29 cellular contexts compared by ENCODE assay signal in genomic region chr12:52333321-52333720, GRCh38. TPM values are rescaled to one million over a fixed set of nuclear protein-coding genes. Genes with fewer than 3 reads are reported as not detected.
"Had no signal": no experiment of that assay in that cellular context is flagged by ENCODE, and none has a peak within 500 bp of the region (broad histone marks: within the 10 kb centered on the region; RNA-seq: fewer than 3 reads in every experiment).

No MANE protein-coding gene starts in this region.

- ATAC-seq: left colon; left ventricle myocardium superior; pancreas; psoas muscle; right lobe of liver; stimulated activated naive B cell treated with anti-CD40 and anti-IgM and Interleukin-4, amounts not matched to agents 10 μg/mL and 1 μg/mL and 100 μg/mL, for 72 hours; stimulated activated naive CD8-positive, alpha-beta T cell treated with anti-CD3 and anti-CD28 coated beads, Interleukin-15, amount 100 ng/mL, for 72 hours had no signal

- H3K4me3 ChIP-seq: coronary artery, hepatocyte, lung, pancreas, psoas muscle, right lobe of liver, spleen, testis, tibial nerve had no signal

- H2AFZ ChIP-seq: hepatocyte had no signal

- H3K36me3 ChIP-seq: pancreas, right lobe of liver, spleen, tibial nerve had no signal

- H3K9me3 ChIP-seq: pancreas, right lobe of liver, testis had no signal

- DNase-seq: effector CD8-positive, alpha-beta T cell; foreskin melanocyte; head of caudate nucleus; left colon; left ventricle myocardium superior; mesenchymal stem cell; naive B cell; occipital lobe; pancreas; psoas muscle; retina; right lobe of liver; spleen; stimulated activated CD4-positive, alpha-beta T cell treated with anti-CD3 and anti-CD28 coated beads, Interleukin-15, amount 100 ng/mL, for 24 hours; stimulated activated CD4-positive, alpha-beta T cell treated with anti-CD3 and anti-CD28 coated beads, Interleukin-1b, Interleukin-23, amount 100 ng/mL, for 48 hours; stimulated activated CD4-positive, alpha-beta T cell treated with anti-CD3 and anti-CD28 coated beads, Interleukin-4, amount 100 ng/mL, for 4 hours; stimulated activated naive B cell treated with anti-CD40 and anti-IgM and Interleukin-4, amounts not matched to agents 10 μg/mL and 1 μg/mL and 100 μg/mL, for 72 hours; stimulated activated naive CD8-positive, alpha-beta T cell treated with anti-CD3 and anti-CD28 coated beads, Interleukin-15, amount 100 ng/mL, for 72 hours; testis had no signal

- H3K79me2 ChIP-seq: hepatocyte had no signal

- H3K27ac ChIP-seq: coronary artery, hepatocyte, pancreas, psoas muscle, right lobe of liver, spleen, testis, tibial nerve had no signal

- H3K4me2 ChIP-seq: hepatocyte had no signal

- H3K4me1 ChIP-seq: pancreas, psoas muscle, spleen, testis, tibial nerve had no signal

- H3K27me3 ChIP-seq: hepatocyte, pancreas, right lobe of liver, testis, tibial nerve had no signal

RNA-seq across cellular contexts. Expression of gene KRT83, which starts 12.1 kb away (rescaled TPM):
- total RNA-seq: dermis microvascular lymphatic vessel endothelial cell, hepatocyte, kidney epithelial cell, left colon, left ventricle myocardium superior, lung, occipital lobe, pancreas, psoas muscle, right lobe of liver, skeletal muscle tissue, spleen, subcutaneous adipose tissue, tibial nerve, ureter had no signal
- polyA plus RNA-seq: esophagus, hepatocyte, lung, pancreas, psoas muscle, spleen had no signal

RNA-seq across cellular contexts. Expression of gene KRT85, which starts 34.0 kb away (rescaled TPM):
- total RNA-seq: dermis microvascular lymphatic vessel endothelial cell, hepatocyte, kidney epithelial cell, left colon, left ventricle myocardium superior, lung, occipital lobe, pancreas, psoas muscle, right lobe of liver, subcutaneous adipose tissue, tibial nerve, ureter had no signal
- polyA plus RNA-seq: esophagus, hepatocyte, lung, pancreas, psoas muscle, spleen had no signal

RNA-seq across cellular contexts. Expression of gene KRT81, which starts 42.0 kb away (rescaled TPM):
- total RNA-seq: hepatocyte, left colon, left ventricle myocardium superior, occipital lobe, psoas muscle, skeletal muscle tissue, spleen, subcutaneous adipose tissue, tibial nerve, ureter had no signal
- polyA plus RNA-seq: hepatocyte had no signal

RNA-seq across cellular contexts. Expression of gene KRT84, which starts 52.1 kb away (rescaled TPM):
- total RNA-seq: dermis microvascular lymphatic vessel endothelial cell, hepatocyte, kidney epithelial cell, left colon, left ventricle myocardium superior, lung, occipital lobe, pancreas, psoas muscle, right lobe of liver, skeletal muscle tissue, subcutaneous adipose tissue, tibial nerve, ureter had no signal
- polyA plus RNA-seq: hepatocyte, lung, pancreas, psoas muscle, spleen had no signal

RNA-seq across cellular contexts. Expression of gene KRT86, which starts 58.9 kb away (rescaled TPM):
- total RNA-seq: hepatocyte, left ventricle myocardium superior, right lobe of liver, tibial nerve had no signal
